20 cellular contexts compared by ENCODE assay signal in genomic region chr2:207514451-207514850, GRCh38. TPM values are rescaled to one million over a fixed set of nuclear protein-coding genes. Genes with fewer than 3 reads are reported as not detected.
DNase-seq lines count a peak whose midpoint lies in the region; ATAC-seq and TF ChIP-seq lines count a peak whose summit lies in the region.
"Had no signal": no experiment of that assay in that cellular context is flagged by ENCODE, and none has a peak within 500 bp of the region (broad histone marks: within the 10 kb centered on the region; RNA-seq: fewer than 3 reads in every experiment).

No MANE protein-coding gene starts in this region.

- ATAC-seq in psoas muscle: no peak
- ATAC-seq: stimulated activated memory B cell treated with anti-CD40 and anti-IgM and Interleukin-4, amounts not matched to agents 10 μg/mL and 1 μg/mL and 100 μg/mL, for 72 hours had no signal

- POLR2A ChIA-PET in HEK293T (lab: Yijun Ruan, JAX): interaction anchor here (1.1 kb wide), 1 partner anchor 15 kb away, joined by 3 read pairs; the partner anchor contains the start of gene CREB1
- POLR2A ChIA-PET in SK-N-SH (lab: Yijun Ruan, JAX): no interaction called here

- TF ChIP-seq CTCF in SK-N-SH (IDR thresholded peaks at IDR 0.05) (no peak), breast epithelium (IDR thresholded peaks at IDR 0.05) (no peak), psoas muscle (IDR thresholded peaks at IDR 0.05) (no peak), neural progenitor cell (IDR thresholded peaks at IDR 0.05) (no peak), transverse colon (IDR thresholded peaks at IDR 0.05) (no peak)

- H3K9me3 ChIP-seq in SK-N-SH (no peaks in the 10 kb centered on the region), breast epithelium (no peaks in the 10 kb centered on the region), psoas muscle (no peaks in the 10 kb centered on the region), neural progenitor cell (ENCODE audit: low read depth) (no peaks in the 10 kb centered on the region), transverse colon (no peaks in the 10 kb centered on the region)
- H3K9me3 ChIP-seq: body of pancreas, ovary, tibial artery had no signal

- peaks cover 2% of the 10 kb centered on the region for H3K9me3 Mint-ChIP-seq in neural progenitor cell
- H3K9me3 Mint-ChIP-seq: stimulated activated memory B cell treated with anti-CD40 and anti-IgM and Interleukin-4, amounts not matched to agents 10 μg/mL and 1 μg/mL and 100 μg/mL, for 72 hours had no signal

- no peak overlapping the region for H3K4me3 Mint-ChIP-seq in neural progenitor cell
- H3K4me3 Mint-ChIP-seq: CD4-positive, alpha-beta T cell; stimulated activated memory B cell treated with anti-CD40 and anti-IgM and Interleukin-4, amounts not matched to agents 10 μg/mL and 1 μg/mL and 100 μg/mL, for 72 hours had no signal

- peaks cover 3% of the 10 kb centered on the region for H3K36me3 Mint-ChIP-seq in neural progenitor cell

- H3K27me3 Mint-ChIP-seq in neural progenitor cell (ENCODE audit: insufficient read depth, low read depth): no peaks in the 10 kb centered on the region
- H3K27me3 Mint-ChIP-seq: CD4-positive, alpha-beta T cell; stimulated activated memory B cell treated with anti-CD40 and anti-IgM and Interleukin-4, amounts not matched to agents 10 μg/mL and 1 μg/mL and 100 μg/mL, for 72 hours had no signal

- H3K79me2 ChIP-seq in SK-N-SH (ENCODE audit: insufficient read depth) (no peaks in the 10 kb centered on the region), neural progenitor cell (ENCODE audit: low read depth) (no peaks in the 10 kb centered on the region)
- H3K79me2 ChIP-seq: hepatocyte had no signal

- in situ Hi-C loops in transverse colon (cut with MboI; ENCODE audit: low pct_ligation_motif_present in 1 of 4, low pct_unique_long_range_greater_than_20kb in 1 of 4, low sequenced_read_pairs in 3 of 4): no loop called here

- H3K4me2 ChIP-seq in SK-N-SH (peak overlapping the region; percentile 61), neural progenitor cell (no peak overlapping the region)
- H3K4me2 ChIP-seq: hepatocyte had no signal

- H3K27ac Mint-ChIP-seq in neural progenitor cell: no peak overlapping the region
- H3K27ac Mint-ChIP-seq: CD4-positive, alpha-beta T cell; stimulated activated memory B cell treated with anti-CD40 and anti-IgM and Interleukin-4, amounts not matched to agents 10 μg/mL and 1 μg/mL and 100 μg/mL, for 72 hours had no signal

- intact Hi-C loops in breast epithelium (cut with DNase I; ENCODE audit: low total_unique reads): no loop called here
- intact Hi-C loops in psoas muscle (cut with DNase I): no loop called here
- intact Hi-C loops in transverse colon (cut with DNase I; ENCODE audit: low total_unique reads): no loop called here

- no peaks in the 10 kb centered on the region for H3K4me1 Mint-ChIP-seq in neural progenitor cell
- H3K4me1 Mint-ChIP-seq: stimulated activated memory B cell treated with anti-CD40 and anti-IgM and Interleukin-4, amounts not matched to agents 10 μg/mL and 1 μg/mL and 100 μg/mL, for 72 hours had no signal

- H4K20me1 ChIP-seq in SK-N-SH (ENCODE audit: insufficient read depth) (no peaks in the 10 kb centered on the region), neural progenitor cell (ENCODE audit: low read depth) (no peaks in the 10 kb centered on the region)

- H3K9me2 ChIP-seq in SK-N-SH: no peaks in the 10 kb centered on the region

- H3K9ac ChIP-seq in SK-N-SH: peak overlapping the region; percentile 74
- H3K9ac ChIP-seq in neural progenitor cell: no peak overlapping the region

- peaks cover 0 to 25% of the 10 kb centered on the region in 2 experiments; a peak in 3 of 4 replicates for H3K4me1 ChIP-seq in SK-N-SH (ENCODE audit: control insufficient read depth in 1 of 2, insufficient read depth in 2 of 2, low read depth in 1 of 2, low read length in 1 of 2)
- H3K4me1 ChIP-seq in breast epithelium: no peaks in the 10 kb centered on the region
- H3K4me1 ChIP-seq in psoas muscle: no peaks in the 10 kb centered on the region
- no peaks in the 10 kb centered on the region for H3K4me1 ChIP-seq in neural progenitor cell
- no peaks in the 10 kb centered on the region for H3K4me1 ChIP-seq in transverse colon
- H3K4me1 ChIP-seq: body of pancreas had no signal

- TF ChIP-seq POLR2A in breast epithelium (IDR thresholded peaks at IDR 0.05) (no peak), transverse colon (IDR thresholded peaks at IDR 0.05) (no peak)

- peak overlapping the region; percentile 73 for H2AFZ ChIP-seq in SK-N-SH (ENCODE audit: low read depth)
- H2AFZ ChIP-seq in neural progenitor cell (replicated peaks): no peak overlapping the region
- H2AFZ ChIP-seq: hepatocyte had no signal

- 35% methylated on average over 2 of the region's 2 CpGs for WGBS in SK-N-SH (ENCODE audit: low lambda C conversion rate)
- 87 to 91% (median 88%) methylated on average over 2 of the region's 2 CpGs for WGBS in psoas muscle, 3 donors
- WGBS in transverse colon (ENCODE audit: low coverage in 1 of 2), 2 donors: 69 to 81% methylated on average over 2 of the region's 2 CpGs

- H3F3A ChIP-seq in SK-N-SH (replicated peaks; ENCODE audit: insufficient read depth) (peaks cover 31% of the 10 kb centered on the region), neural progenitor cell (ENCODE audit: low read depth) (no peaks in the 10 kb centered on the region)

- TF ChIP-seq EP300 in SK-N-SH (IDR thresholded peaks at IDR 0.05; ENCODE audit: borderline replicate concordance in 1 of 2, low read depth in 1 of 2, low read length in 1 of 2) (no peak), transverse colon (IDR thresholded peaks at IDR 0.05; ENCODE audit: low read depth) (no peak)

- DNase-seq in HEK293T (ENCODE audit: extremely low spot score) (no peak), SK-N-SH (no peak), breast epithelium (ENCODE audit: low spot score in 2 of 2) (no peak), psoas muscle (no peak), neural progenitor cell (ENCODE audit: low spot score) (no peak), ureter (ENCODE audit: low spot score) (no peak), transverse colon (no peak)
- no peak for DNase-seq in activated CD8-positive, alpha-beta memory T cell treated with anti-CD3 and anti-CD28 coated beads, Interleukin-2, amount 50 U/mL, for 48 hours
- DNase-seq: body of pancreas; CD4-positive, alpha-beta T cell; islet precursor cell; NCI-H524; ovary; right cardiac atrium; RPMI8226; tibial artery had no signal

- peak overlapping the region; percentile 90 to 94 for H3K27ac ChIP-seq in SK-N-SH (ENCODE audit: low read depth in 2 of 2, low read length in 1 of 2)
- H3K27ac ChIP-seq in breast epithelium: peak overlapping the region; percentile 59 to 82
- H3K27ac ChIP-seq in psoas muscle: peak overlapping the region; percentile 3
- no peak overlapping the region for H3K27ac ChIP-seq in neural progenitor cell
- H3K27ac ChIP-seq in transverse colon: no peak overlapping the region
- H3K27ac ChIP-seq: body of pancreas, hepatocyte, ovary had no signal

- H3K4me3 ChIP-seq in SK-N-SH (ENCODE audit: low read depth in 2 of 2, low read length in 1 of 2) (peak overlapping the region in 1 of 2 experiments; percentile 33; a peak in 2 of 4 replicates), breast epithelium (no peak overlapping the region), psoas muscle (no peak overlapping the region), neural progenitor cell (no peak overlapping the region), transverse colon (no peak overlapping the region)
- H3K4me3 ChIP-seq: body of pancreas, coronary artery, hepatocyte, lung, ovary, tibial artery had no signal

- H3K27me3 ChIP-seq in SK-N-SH (ENCODE audit: insufficient read depth) (no peaks in the 10 kb centered on the region), breast epithelium (no peaks in the 10 kb centered on the region), psoas muscle (ENCODE audit: insufficient read depth in 3 of 3, low read length in 2 of 3) (no peaks in the 10 kb centered on the region), neural progenitor cell (no peaks in the 10 kb centered on the region), transverse colon (no peaks in the 10 kb centered on the region)
- H3K27me3 ChIP-seq: body of pancreas, hepatocyte, ovary, tibial artery had no signal

- H3K36me3 ChIP-seq in SK-N-SH (replicated peaks in 1 of 2; ENCODE audit: control insufficient read depth in 1 of 2, insufficient read depth in 2 of 2, low read length in 1 of 2): no peaks in the 10 kb centered on the region
- H3K36me3 ChIP-seq in breast epithelium: no peaks in the 10 kb centered on the region
- no peaks in the 10 kb centered on the region for H3K36me3 ChIP-seq in psoas muscle (ENCODE audit: insufficient read depth in 1 of 2, low read depth in 1 of 2)
- H3K36me3 ChIP-seq in neural progenitor cell: no peaks in the 10 kb centered on the region
- H3K36me3 ChIP-seq in transverse colon: no peaks in the 10 kb centered on the region
- H3K36me3 ChIP-seq: ovary, tibial artery had no signal

- TF ChIP-seq RAD21 in SK-N-SH (IDR thresholded peaks at IDR 0.05; ENCODE audit: low read length): no peak

- CTCF ChIA-PET in HEK293T (lab: Yijun Ruan, JAX) (no interaction called here), SK-N-SH (lab: Yijun Ruan, JAX) (no interaction called here)

TF ChIP-seq in HEK293T, 16 proteins besides CTCF, POLR2A, EP300 and RAD21 (continues in another document):
- no peak for TF ChIP-seq HDGF (IDR thresholded peaks at IDR 0.05; ENCODE audit: borderline replicate concordance)
- no peak for TF ChIP-seq BHLHE40 (IDR thresholded peaks at IDR 0.05; ENCODE audit: borderline replicate concordance)

TF ChIP-seq in SK-N-SH, 30 proteins besides CTCF, POLR2A, EP300 and RAD21:
- TF ChIP-seq SIN3A (IDR thresholded peaks at IDR 0.05; ENCODE audit: borderline replicate concordance, low read depth, low read length) (no peak), PBX3 (IDR thresholded peaks at IDR 0.05) (peak; percentile 8; the same call in 1 of the 2 replicates)

RNA-seq across cellular contexts. Expression of gene CREB1, which starts 15.3 kb away (rescaled TPM):
- polyA plus RNA-seq in SK-N-SH (2012; rRNA removed): 14.5 and 19.2 TPM in 2 replicates
- polyA plus RNA-seq in SK-N-SH (2012; cell fraction: cytosol; rRNA removed): 13.2 and 16.7 TPM in 2 replicates
- 11.5 and 25.1 TPM in 2 replicates for polyA plus RNA-seq in SK-N-SH (2012; cell fraction: nucleus; rRNA removed)
- total RNA-seq in breast epithelium: 10 to 100 TPM; 45.6 to 81.5 (median 54.1) TPM
- total RNA-seq in psoas muscle: 10 to 100 TPM; 18.4 to 27.9 (median 22.9) TPM
- 10 to 100 TPM in 1 of 3 donors, 1 to 10 TPM in 2; 3.5 to 10.2 (median 5.1) TPM for polyA plus RNA-seq in psoas muscle
- total RNA-seq in neural progenitor cell (ENCODE audit: low replicate concordance): 118 and 164 TPM in 2 replicates
- total RNA-seq in ureter: 92.0 TPM
- 10 to 100 TPM; 41.9 to 56.1 (median 51.9) TPM for total RNA-seq in transverse colon

Comparison
In these comparisons a context has a peak if more than half of its experiments do, and no peak if none do; other contexts are left out.
1. H3K27ac ChIP-seq: peak in SK-N-SH (2 of 2), breast epithelium (2 of 2) and psoas muscle (single experiment); none in neural progenitor cell (single experiment) and transverse colon (0 of 4).